17 cellular contexts compared by ENCODE assay signal in genomic region chr11:100403817-100404216, GRCh38.
DNase-seq lines count a peak whose midpoint lies in the region; ATAC-seq and TF ChIP-seq lines count a peak whose summit lies in the region.
"Had no signal": no experiment of that assay in that cellular context is flagged by ENCODE, and none has a peak within 500 bp of the region (broad histone marks: within the 10 kb centered on the region; RNA-seq: fewer than 3 reads in every experiment).

No MANE protein-coding gene starts in this region.

- peak overlapping the region; percentile 91 for H3K27ac ChIP-seq in cardiac muscle cell
- H3K27ac ChIP-seq: 22Rv1, foreskin keratinocyte, skin epidermis had no signal

- intact Hi-C loops in left ventricle myocardium superior (cut with micrococcal nuclease): no loop called here

- DNase-seq in cardiac muscle cell (ENCODE audit: low read depth in 1 of 2, low spot score in 1 of 2) (peak; percentile 12 to 42), left ventricle myocardium superior (no peak), cardiac fibroblast (ENCODE audit: low read depth in 2 of 2) (peak; percentile 15 to 32), islet precursor cell (peak; percentile 71)
- no peak for DNase-seq in activated CD4-positive, CD25-positive, alpha-beta regulatory T cell treated with anti-CD3 and anti-CD28 coated beads, Interleukin-2, amount 50 U/mL, for 72 hours
- DNase-seq: activated CD8-positive, alpha-beta memory T cell treated with anti-CD3 and anti-CD28 coated beads, Interleukin-2, amount 50 U/mL, for 4 hours; dermis blood vessel endothelial cell; foreskin keratinocyte; left colon; NCI-H1092; SK-N-SH had no signal

- ATAC-seq in left ventricle myocardium superior (no peak), HG03457 (IDR thresholded peaks at IDR 0.05; ENCODE audit: unreplicated experiment) (no peak), HG03039 (IDR thresholded peaks at IDR 0.05; ENCODE audit: unreplicated experiment) (no peak), HG03460 (IDR thresholded peaks at IDR 0.05; ENCODE audit: unreplicated experiment) (no peak)
- ATAC-seq: foreskin keratinocyte; left colon; natural killer cell treated with Interleukin-12 subunit alpha and Interleukin-12 subunit beta and Interleukin-15 and Interleukin-18, amount 100 ng/mL, for 72 hours had no signal

- H3K4me3 ChIP-seq in cardiac muscle cell (no peak overlapping the region), cardiac fibroblast (replicated peaks in 1 of 2; ENCODE audit: low read depth in 2 of 2, low read length in 2 of 2) (no peak overlapping the region)
- H3K4me3 ChIP-seq: skin epidermis had no signal

- H3K9me3 ChIP-seq in cardiac muscle cell (ENCODE audit: low read depth): no peaks in the 10 kb centered on the region
- H3K9me3 ChIP-seq: SK-N-SH had no signal

- H3K4me1 ChIP-seq in cardiac muscle cell (ENCODE audit: low read depth): peaks cover 11% of the 10 kb centered on the region
- H3K4me1 ChIP-seq: foreskin keratinocyte had no signal

- no peaks in the 10 kb centered on the region for H3K27me3 ChIP-seq in cardiac muscle cell
- H3K27me3 ChIP-seq: foreskin keratinocyte had no signal

- TF ChIP-seq CTCF in cardiac muscle cell (IDR thresholded peaks at IDR 0.05; ENCODE audit: low read depth, low read length) (no peak), cardiac fibroblast (IDR thresholded peaks at IDR 0.05; ENCODE audit: low read depth, low read length) (no peak)

- H3K36me3 ChIP-seq in cardiac muscle cell: no peaks in the 10 kb centered on the region

Comparison
In these comparisons a context has a peak if more than half of its experiments do, and no peak if none do; other contexts are left out.
1. DNase-seq: peak in cardiac muscle cell (2 of 2), cardiac fibroblast (2 of 2) and islet precursor cell (single experiment); none in left ventricle myocardium superior (single experiment) and activated CD4-positive, CD25-positive, alpha-beta regulatory T cell treated with anti-CD3 and anti-CD28 coated beads, Interleukin-2, amount 50 U/mL, for 72 hours (single experiment).